ENCODE assay signal across 8 cellular contexts in genomic region chr6:26957399-26958127, GRCh38.
DNase-seq lines count a peak whose midpoint lies in the region; TF ChIP-seq lines count a peak whose summit lies in the region.
"Not testable (repeated sequence)": the region's sequence is repeated elsewhere in the genome, so short reads cannot be mapped to it uniquely, and the experiment has no call there.

No MANE protein-coding gene starts in this region.

- H3K27me3 ChIP-seq in OCI-LY1 (ENCODE audit: insufficient read depth, low read length); dorsolateral prefrontal cortex; iPS-15b (ENCODE audit: control insufficient read depth, insufficient read depth, low read length); neuron (ENCODE audit: insufficient read depth, low read length): not testable (repeated sequence)

- H3K4me2 ChIP-seq in OCI-LY1 (ENCODE audit: low read length), result peak overlapping the region; percentile 78

- not testable (repeated sequence) for H3K27me3 Mint-ChIP-seq in Calu3 (ENCODE audit: unreplicated experiment)

- H3K9me3 ChIP-seq in KOPT-K1 (ENCODE audit: insufficient read depth, low read length, poor library complexity, severe bottlenecking); OCI-LY1 (ENCODE audit: low read length); iPS-15b (ENCODE audit: control insufficient read depth, insufficient read depth, low read length); neuron (ENCODE audit: low read length): not testable (repeated sequence)

- intact Hi-C loops in Calu3 (cut with micrococcal nuclease; ENCODE audit: unreplicated experiment), result loop anchor here (2.0 kb wide), 1 partner anchor 121 kb away; no protein-coding TSS in a partner anchor
- intact Hi-C loops in dorsolateral prefrontal cortex (cut with DNase I), result loop anchor here in 1 of 2 donors (10.0 kb wide), 1 partner anchor 117 kb away; no protein-coding TSS in a partner anchor

- H3F3A ChIP-seq in OCI-LY1 (ENCODE audit: insufficient read depth, low read length), result not testable (repeated sequence)

- peak overlapping the region; percentile 83 for H3K4me3 Mint-ChIP-seq in Calu3 (ENCODE audit: low read depth, unreplicated experiment)

- CTCF ChIA-PET in Calu3 (lab: Charles Lee), result not testable (repeated sequence)

- H2AFZ ChIP-seq in OCI-LY1 (ENCODE audit: low read length); neuron (ENCODE audit: low read depth, low read length): not testable (repeated sequence)

- DNase-seq in Calu3, result peak; percentile 2
- peak; percentile 55 for DNase-seq in activated CD8-positive, alpha-beta memory T cell treated with anti-CD3 and anti-CD28 coated beads for 24 hours
- DNase-seq in dorsolateral prefrontal cortex, result not testable (repeated sequence)

- H3K79me2 ChIP-seq in OCI-LY1 (ENCODE audit: insufficient read depth, low read length), result not testable (repeated sequence)

- TF ChIP-seq CTCF in Calu3 (IDR thresholded peaks at IDR 0.05; ENCODE audit: unreplicated experiment); OCI-LY1 (IDR thresholded peaks at IDR 0.05; ENCODE audit: low read length); dorsolateral prefrontal cortex (IDR thresholded peaks at IDR 0.05 in 54 of 56, conservative IDR thresholded peaks at IDR 0.05 in 2 of 56; ENCODE audit: low read depth in 1 of 56, partially characterized antibody in 56 of 56): not testable (repeated sequence)

- H3K27ac ChIP-seq in KOPT-K1 (ENCODE audit: low read depth, low read length, poor library complexity, severe bottlenecking) (peak overlapping the region; percentile 72), OCI-LY1 (ENCODE audit: low read depth, low read length, poor library complexity, severe bottlenecking) (peak overlapping the region; percentile 46), dorsolateral prefrontal cortex (peak overlapping the region in 53 of 59 donors; percentile 51 to 94 (median 87)), temporal lobe (ENCODE audit: low read depth, low read length) (peak overlapping the region; percentile 50)

- BruUV-seq in Calu3 (replicated peaks; lab: Mats Ljungman, UMichigan), result not testable (repeated sequence)

- not testable (repeated sequence) for H3K9me2 ChIP-seq in OCI-LY1 (ENCODE audit: low read depth, low read length)

- H3K9me3 Mint-ChIP-seq in Calu3 (ENCODE audit: low read depth, unreplicated experiment), result not testable (repeated sequence)

- peak overlapping the region; percentile 63 for H3K4me3 ChIP-seq in OCI-LY1 (ENCODE audit: low read depth, low read length, poor library complexity, severe bottlenecking)
- peak overlapping the region; percentile 36 to 77 (median 66) for H3K4me3 ChIP-seq in dorsolateral prefrontal cortex
- H3K4me3 ChIP-seq in iPS-15b (ENCODE audit: low read depth, low read length), result peak overlapping the region; percentile 39
- peak overlapping the region; percentile 67 for H3K4me3 ChIP-seq in neuron (ENCODE audit: low read length)

- H3K27ac Mint-ChIP-seq in Calu3 (ENCODE audit: unreplicated experiment), result peak overlapping the region; percentile 96

- peak overlapping the region; percentile 69 for H3K9ac ChIP-seq in OCI-LY1 (ENCODE audit: low read length)
- not testable (repeated sequence) for H3K9ac ChIP-seq in iPS-15b (ENCODE audit: low read depth, low read length)

- H3K36me3 ChIP-seq in KOPT-K1 (ENCODE audit: insufficient read depth, low read length); OCI-LY1 (ENCODE audit: insufficient read depth, low read length); iPS-15b (ENCODE audit: control insufficient read depth, insufficient read depth, low read length); neuron (ENCODE audit: insufficient read depth, low read length): not testable (repeated sequence)

- H3K4me1 ChIP-seq in OCI-LY1 (ENCODE audit: insufficient read depth, low read length, severe bottlenecking); iPS-15b (ENCODE audit: control insufficient read depth, insufficient read depth, low read length); neuron (ENCODE audit: insufficient read depth, low read length): not testable (repeated sequence)

- H4K20me1 ChIP-seq in OCI-LY1 (ENCODE audit: insufficient read depth, low read length), result not testable (repeated sequence)

- peaks cover 16% of the 10 kb centered on the region for H3K36me3 Mint-ChIP-seq in Calu3 (ENCODE audit: insufficient read depth, unreplicated experiment)

- not testable (repeated sequence) for H3K4me1 Mint-ChIP-seq in Calu3 (ENCODE audit: low read depth, unreplicated experiment)
